Comparison of ENCODE assay signal across 8 cellular contexts in the genomic region with DNA sequence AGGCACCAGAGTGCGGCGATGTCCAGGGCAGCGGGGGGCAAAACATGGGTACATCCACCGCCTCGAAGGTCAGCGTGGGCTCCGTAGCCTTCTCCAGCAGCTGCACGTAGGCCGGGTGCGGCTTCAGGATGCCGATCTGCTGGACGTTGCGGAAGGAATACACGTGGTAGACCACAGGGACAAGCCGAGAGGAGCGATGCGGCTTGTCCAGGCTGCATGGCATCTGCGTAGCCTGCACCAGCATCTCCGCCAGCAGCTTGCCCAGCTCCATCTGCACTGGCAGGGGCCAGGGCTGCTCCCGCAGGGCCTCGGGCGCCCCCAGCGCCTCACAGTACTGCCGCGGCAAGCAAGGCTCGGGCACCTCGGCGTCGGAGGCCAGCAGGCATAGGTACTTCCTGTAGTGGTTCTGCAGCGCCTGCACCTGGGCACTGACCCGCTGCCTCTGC.
DNase-seq lines count a peak whose midpoint lies in the region; ATAC-seq and TF ChIP-seq lines count a peak whose summit lies in the region.
"Not testable (repeated sequence)": the region's sequence is repeated elsewhere in the genome, so short reads cannot be mapped to it uniquely, and the experiment has no call there.

No MANE protein-coding gene starts in this region.

- ATAC-seq in psoas muscle: not testable (repeated sequence)

- DNase-seq in DMS53 treated with DMSO at 0.1 percent for 48 hours (lab: John Stamatoyannopoulos, UW; ENCODE audit: unreplicated experiment): peak; percentile 52
- DNase-seq in NCI-H1694 (lab: John Stamatoyannopoulos, UW): peak; percentile 16
- peak; percentile 15 for DNase-seq in RPMI8226
- peak; percentile 22 for DNase-seq in activated T-cell treated with anti-CD3 and anti-CD28 coated beads for 48 hours (ENCODE audit: low read depth)
- DNase-seq in brain microvascular endothelial cell, left ventricle myocardium inferior, psoas muscle: not testable (repeated sequence)

- intact Hi-C loops in left ventricle myocardium inferior (cut with micrococcal nuclease); psoas muscle (cut with DNase I): not testable (repeated sequence)

- H3K9me3 ChIP-seq in left ventricle myocardium inferior (replicated peaks); psoas muscle; thymus (ENCODE audit: control insufficient read depth): not testable (repeated sequence)

- peak overlapping the region; percentile 15 for H3K4me3 ChIP-seq in brain microvascular endothelial cell (ENCODE audit: low read depth, low read length)
- peak overlapping the region; percentile 35 for H3K4me3 ChIP-seq in left ventricle myocardium inferior
- peak overlapping the region; percentile 15 for H3K4me3 ChIP-seq in psoas muscle
- peak overlapping the region; percentile 15 for H3K4me3 ChIP-seq in thymus (ENCODE audit: low read length)

- H3K36me3 ChIP-seq in brain microvascular endothelial cell (replicated peaks); left ventricle myocardium inferior; psoas muscle (ENCODE audit: insufficient read depth in 1 of 2, low read depth in 1 of 2); thymus (ENCODE audit: control insufficient read depth, insufficient read depth): not testable (repeated sequence)

- WGBS in psoas muscle, 3 donors: 15 to 24% (median 19%) methylated on average over 20 to 31 of the region's 31 CpGs
- 24% methylated on average over 31 of the region's 31 CpGs for WGBS in thymus

- in situ Hi-C loops in brain microvascular endothelial cell (cut with HindIII; ENCODE audit: low pct_ligation_motif_present, low sequenced_read_pairs): not testable (repeated sequence)

- not testable (repeated sequence) for H3K4me1 ChIP-seq in left ventricle myocardium inferior; psoas muscle; thymus (ENCODE audit: control insufficient read depth, insufficient read depth, low read length)

- H3K27ac ChIP-seq in brain microvascular endothelial cell; left ventricle myocardium inferior (replicated peaks); psoas muscle; thymus (ENCODE audit: low read depth): not testable (repeated sequence)

- not testable (repeated sequence) for TF ChIP-seq CTCF in brain microvascular endothelial cell (IDR thresholded peaks at IDR 0.05; ENCODE audit: low read depth, low read length, missing control alignments); left ventricle myocardium inferior (IDR thresholded peaks at IDR 0.05; ENCODE audit: borderline replicate concordance); psoas muscle (IDR thresholded peaks at IDR 0.05)

- H3K27me3 ChIP-seq in brain microvascular endothelial cell (replicated peaks) (peaks cover 15% of the 10 kb centered on the region), left ventricle myocardium inferior (ENCODE audit: low read depth) (peaks cover 67% of the 10 kb centered on the region), psoas muscle (ENCODE audit: insufficient read depth in 3 of 3, low read length in 2 of 3) (peaks cover 0 to 43% (median 9%) of the 10 kb centered on the region in 3 donors)
- H3K27me3 ChIP-seq in thymus (ENCODE audit: control insufficient read depth, insufficient read depth): not testable (repeated sequence)
